ENCODE assay signal across 8 cellular contexts in genomic region chr19:14364098-14364443, GRCh38. TPM values are rescaled to one million over a fixed set of nuclear protein-coding genes. Genes with fewer than 3 reads are reported as not detected.
DNase-seq lines count a peak whose midpoint lies in the region; ATAC-seq, FAIRE-seq and TF ChIP-seq lines count a peak whose summit lies in the region.
"Not testable (repeated sequence)": the region's sequence is repeated elsewhere in the genome, so short reads cannot be mapped to it uniquely, and the experiment has no call there.

No MANE protein-coding gene starts in this region.

- not testable (repeated sequence) for H3K27me3 ChIP-seq in BLaER1; HUES6 (ENCODE audit: control insufficient read depth, insufficient read depth, low read length); endothelial cell of umbilical vein (ENCODE audit: control insufficient read depth in 2 of 2, insufficient read depth in 2 of 2, low read length in 2 of 2); left lung; neural progenitor cell

- H3K9ac ChIP-seq in BLaER1 = peak overlapping the region; percentile 87
- peak overlapping the region; percentile 80 for H3K9ac ChIP-seq in HUES6 (ENCODE audit: low read length)
- not testable (repeated sequence) for H3K9ac ChIP-seq in endothelial cell of umbilical vein (replicated peaks; ENCODE audit: extremely low read depth, insufficient read depth, low read length); neural progenitor cell

- H3K9me1 ChIP-seq in endothelial cell of umbilical vein (replicated peaks; ENCODE audit: control insufficient read depth, extremely low read depth, insufficient read depth, low read length) = not testable (repeated sequence)

- peaks cover 18% of the 10 kb centered on the region for H3F3A ChIP-seq in neural progenitor cell (ENCODE audit: low read depth)

- not testable (repeated sequence) for FAIRE-seq in endothelial cell of umbilical vein (lab: Jason Lieb, UNC)

- CTCF ChIA-PET in WTC11 (lab: Charles Lee) (interaction anchor here (1.0 to 6.0 kb wide), 8 partner anchors 16 to 228 kb away, joined by 3 to 197 read pairs (median 5); partner anchors contain the start of genes ASF1B and PTGER1), endothelial cell of umbilical vein (lab: Charles Lee) (interaction anchor here (1.0 to 2.1 kb wide), 4 partner anchors 11 to 42 kb away, joined by 3 to 11 read pairs (median 6); partner anchors contain the start of gene ADGRE5)

- intact Hi-C loops in endothelial cell of umbilical vein (cut with micrococcal nuclease); left lung (cut with DNase I): not testable (repeated sequence)

- H3K36me3 ChIP-seq in BLaER1; HUES6 (ENCODE audit: control insufficient read depth, insufficient read depth, low read length); endothelial cell of umbilical vein (ENCODE audit: control insufficient read depth in 2 of 2, extremely low read depth in 1 of 2, insufficient read depth in 2 of 2, low read length in 2 of 2); left lung; neural progenitor cell: not testable (repeated sequence)

- H4K20me1 ChIP-seq in BLaER1; endothelial cell of umbilical vein (replicated peaks; ENCODE audit: control insufficient read depth, extremely low read depth, insufficient read depth, low read length); neural progenitor cell (ENCODE audit: low read depth): not testable (repeated sequence)

- not testable (repeated sequence) for BruUV-seq in endothelial cell of umbilical vein (replicated peaks; lab: Mats Ljungman, UMichigan)

- not testable (repeated sequence) for TF ChIP-seq POLR2A in endothelial cell of umbilical vein (IDR thresholded peaks at IDR 0.05; ENCODE audit: low read depth, low read length)

- not testable (repeated sequence) for ATAC-seq in WTC11; activated naive CD8-positive, alpha-beta T cell treated with anti-CD3 and anti-CD28 coated beads, Interleukin-2, amount 10 ng/mL, durations not matched to agents 7 days and 5 days (ENCODE audit: low read depth); left lung; stimulated activated naive CD8-positive, alpha-beta T cell treated with anti-CD3 and anti-CD28 coated beads, Interleukin-15, amount 100 ng/mL, for 72 hours

- peak overlapping the region; percentile 94 for H3K27ac ChIP-seq in BLaER1
- peak overlapping the region; percentile 93; the same call in 1 of the 2 replicates for H3K27ac ChIP-seq in HUES6 (ENCODE audit: low read depth, low read length)
- H3K27ac ChIP-seq in endothelial cell of umbilical vein (ENCODE audit: insufficient read depth, low read depth, low read length); neural progenitor cell: not testable (repeated sequence)
- H3K27ac ChIP-seq in left lung = peak overlapping the region; percentile 84 to 85

- peak overlapping the region; percentile 93 for H2AFZ ChIP-seq in endothelial cell of umbilical vein (ENCODE audit: low read depth, low read length)
- peak overlapping the region; percentile 58 for H2AFZ ChIP-seq in neural progenitor cell (replicated peaks)

- H3K4me3 ChIP-seq in BLaER1 (peak overlapping the region; percentile 69), HUES6 (ENCODE audit: low read depth, low read length) (peak overlapping the region; percentile 61), endothelial cell of umbilical vein (replicated peaks in 1 of 3; ENCODE audit: insufficient read depth in 1 of 3, low read depth in 1 of 3, low read length in 3 of 3) (peak overlapping the region in 1 of 3 experiments; percentile 2), left lung (peak overlapping the region in 1 of 2 donors; percentile 41), neural progenitor cell (peak overlapping the region; percentile 48)

- H3K4me1 Mint-ChIP-seq in WTC11 (peaks cover 19% of the 10 kb centered on the region), neural progenitor cell (peaks cover 25% of the 10 kb centered on the region)
- peaks cover 44% of the 10 kb centered on the region for H3K4me1 Mint-ChIP-seq in activated naive CD8-positive, alpha-beta T cell treated with anti-CD3 and anti-CD28 coated beads, Interleukin-2, amount 10 ng/mL, durations not matched to agents 7 days and 5 days
- peaks cover 64% of the 10 kb centered on the region for H3K4me1 Mint-ChIP-seq in stimulated activated naive CD8-positive, alpha-beta T cell treated with anti-CD3 and anti-CD28 coated beads, Interleukin-15, amount 100 ng/mL, for 72 hours

- H3K4me3 Mint-ChIP-seq in WTC11 (peak overlapping the region; percentile 77), neural progenitor cell (peak overlapping the region; percentile 81)
- H3K4me3 Mint-ChIP-seq in activated naive CD8-positive, alpha-beta T cell treated with anti-CD3 and anti-CD28 coated beads, Interleukin-2, amount 10 ng/mL, durations not matched to agents 7 days and 5 days = peak overlapping the region; percentile 98
- peak overlapping the region; percentile 88 to 91 for H3K4me3 Mint-ChIP-seq in stimulated activated naive CD8-positive, alpha-beta T cell treated with anti-CD3 and anti-CD28 coated beads, Interleukin-15, amount 100 ng/mL, for 72 hours

- H3K27me3 Mint-ChIP-seq in WTC11 (ENCODE audit: low read depth); activated naive CD8-positive, alpha-beta T cell treated with anti-CD3 and anti-CD28 coated beads, Interleukin-2, amount 10 ng/mL, durations not matched to agents 7 days and 5 days; stimulated activated naive CD8-positive, alpha-beta T cell treated with anti-CD3 and anti-CD28 coated beads, Interleukin-15, amount 100 ng/mL, for 72 hours: not testable (repeated sequence)
- peaks cover 17% of the 10 kb centered on the region for H3K27me3 Mint-ChIP-seq in neural progenitor cell (ENCODE audit: insufficient read depth, low read depth)

- peak overlapping the region; percentile 89 for H3K4me2 ChIP-seq in BLaER1
- H3K4me2 ChIP-seq in endothelial cell of umbilical vein (ENCODE audit: insufficient read depth, low read length) = not testable (repeated sequence)
- H3K4me2 ChIP-seq in neural progenitor cell = peak overlapping the region; percentile 84

- POLR2A ChIA-PET in WTC11 (lab: Charles Lee) = interaction anchor here (0.5 to 3.5 kb wide), 5 partner anchors 14 to 1731 kb away, joined by 3 to 28 read pairs (median 3); partner anchors contain the start of gene ADGRE5
- POLR2A ChIA-PET in activated naive CD8-positive, alpha-beta T cell treated with anti-CD3 and anti-CD28 coated beads, Interleukin-2, amount 10 ng/mL, durations not matched to agents 7 days and 5 days (lab: Charles Lee) = interaction anchor here (0.6 to 19.3 kb wide), 9 partner anchors 8 to 576 kb away, joined by 3 to 747 read pairs (median 9); partner anchors contain the start of gene ADGRE5
- POLR2A ChIA-PET in endothelial cell of umbilical vein (lab: Charles Lee) = not testable (repeated sequence)

- not testable (repeated sequence) for H3K9me3 Mint-ChIP-seq in WTC11; activated naive CD8-positive, alpha-beta T cell treated with anti-CD3 and anti-CD28 coated beads, Interleukin-2, amount 10 ng/mL, durations not matched to agents 7 days and 5 days; neural progenitor cell; stimulated activated naive CD8-positive, alpha-beta T cell treated with anti-CD3 and anti-CD28 coated beads, Interleukin-15, amount 100 ng/mL, for 72 hours

- DNase-seq in WTC11 (ENCODE audit: low spot score); activated naive CD8-positive, alpha-beta T cell treated with anti-CD3 and anti-CD28 coated beads, Interleukin-2, amount 10 ng/mL, durations not matched to agents 7 days and 5 days; endothelial cell of umbilical vein (ENCODE audit: low read depth, low spot score); left lung; neural progenitor cell (ENCODE audit: low spot score); stimulated activated naive CD8-positive, alpha-beta T cell treated with anti-CD3 and anti-CD28 coated beads, Interleukin-15, amount 100 ng/mL, for 72 hours: not testable (repeated sequence)

- not testable (repeated sequence) for H3K79me2 ChIP-seq in endothelial cell of umbilical vein (ENCODE audit: control insufficient read depth, insufficient read depth, low read length); neural progenitor cell (ENCODE audit: low read depth)

- H3K27ac Mint-ChIP-seq in WTC11 (peak overlapping the region; percentile 87), neural progenitor cell (peak overlapping the region; percentile 86)
- peak overlapping the region; percentile 94 for H3K27ac Mint-ChIP-seq in activated naive CD8-positive, alpha-beta T cell treated with anti-CD3 and anti-CD28 coated beads, Interleukin-2, amount 10 ng/mL, durations not matched to agents 7 days and 5 days
- H3K27ac Mint-ChIP-seq in stimulated activated naive CD8-positive, alpha-beta T cell treated with anti-CD3 and anti-CD28 coated beads, Interleukin-15, amount 100 ng/mL, for 72 hours = peak overlapping the region; percentile 84 to 96

- H3K9me3 ChIP-seq in BLaER1; HUES6 (ENCODE audit: control insufficient read depth, insufficient read depth, low read depth, low read length); endothelial cell of umbilical vein (replicated peaks; ENCODE audit: control insufficient read depth, insufficient read depth, low read length); left lung; neural progenitor cell (ENCODE audit: low read depth): not testable (repeated sequence)

- dilution Hi-C loops in endothelial cell of umbilical vein (cut with MboI; ENCODE audit: extremely low pct_ligation_motif_present, low sequenced_read_pairs) = not testable (repeated sequence)

- H3K36me3 Mint-ChIP-seq in WTC11; activated naive CD8-positive, alpha-beta T cell treated with anti-CD3 and anti-CD28 coated beads, Interleukin-2, amount 10 ng/mL, durations not matched to agents 7 days and 5 days; neural progenitor cell: not testable (repeated sequence)

- H3K4me1 ChIP-seq in BLaER1 (peaks cover 74% of the 10 kb centered on the region), left lung (peaks cover 12 to 71% of the 10 kb centered on the region in 2 donors)
- H3K4me1 ChIP-seq in HUES6 (ENCODE audit: control insufficient read depth, insufficient read depth, low read length); endothelial cell of umbilical vein (ENCODE audit: control insufficient read depth, extremely low read depth, insufficient read depth, low read length); neural progenitor cell: not testable (repeated sequence)

- not testable (repeated sequence) for TF ChIP-seq CTCF in WTC11 (IDR thresholded peaks at IDR 0.05); endothelial cell of umbilical vein (IDR thresholded peaks at IDR 0.05; ENCODE audit: extremely low read depth in 1 of 2, insufficient read depth in 1 of 2, low read depth in 1 of 2, low read length in 2 of 2); left lung (IDR thresholded peaks at IDR 0.05); neural progenitor cell (IDR thresholded peaks at IDR 0.05)

RNA-seq across cellular contexts. Expression of gene ADGRE5, which starts 17.2 kb away (rescaled TPM):
- 3.2 to 4.0 TPM (median 3.9 TPM) in 3 replicates for total RNA-seq in WTC11 (2021)
- total RNA-seq in activated naive CD8-positive, alpha-beta T cell treated with anti-CD3 and anti-CD28 coated beads, Interleukin-2, amount 10 ng/mL, durations not matched to agents 7 days and 5 days = 100 to 1,000 TPM; 304 to 315 TPM
- total RNA-seq in endothelial cell of umbilical vein = 6.0 and 14.7 TPM in 2 replicates
- 4.7 and 5.3 TPM in 2 replicates for polyA plus RNA-seq in endothelial cell of umbilical vein
- 2.1 and 2.3 TPM in 2 replicates for polyA plus RNA-seq in endothelial cell of umbilical vein (2011; cell fraction: cytosol; rRNA removed)
- polyA plus RNA-seq in endothelial cell of umbilical vein (2011; cell fraction: nucleus; rRNA removed) = 10.3 and 10.4 TPM in 2 replicates
- 10.2 and 13.0 TPM in 2 replicates for polyA plus RNA-seq in endothelial cell of umbilical vein (2012)
- polyA minus RNA-seq in endothelial cell of umbilical vein = 6.1 and 8.2 TPM in 2 replicates
- polyA minus RNA-seq in endothelial cell of umbilical vein (2011; cell fraction: cytosol; rRNA and poly(A)+ RNA removed) = 46.5 TPM
- 5.1 and 8.0 TPM in 2 replicates for polyA minus RNA-seq in endothelial cell of umbilical vein (2011; cell fraction: nucleus; rRNA and poly(A)+ RNA removed)
- total RNA-seq in left lung = 100 to 1,000 TPM; 173 to 237 TPM
- total RNA-seq in neural progenitor cell (ENCODE audit: low replicate concordance) = 1.1 and 1.5 TPM in 2 replicates

RNA-seq across cellular contexts. Expression of gene DDX39A, which starts 55.1 kb away (rescaled TPM):
- total RNA-seq in WTC11 (2021) (103 to 136 TPM (median 105 TPM) in 3 replicates), endothelial cell of umbilical vein (153 and 157 TPM in 2 replicates), left lung (10 to 100 TPM; 42.5 to 90.1 TPM), neural progenitor cell (ENCODE audit: low replicate concordance) (38.6 and 92.0 TPM in 2 replicates)
- 100 to 1,000 TPM; 192 to 202 TPM for total RNA-seq in activated naive CD8-positive, alpha-beta T cell treated with anti-CD3 and anti-CD28 coated beads, Interleukin-2, amount 10 ng/mL, durations not matched to agents 7 days and 5 days
- 158 and 168 TPM in 2 replicates for polyA plus RNA-seq in endothelial cell of umbilical vein
- 122 and 136 TPM in 2 replicates for polyA plus RNA-seq in endothelial cell of umbilical vein (2011; cell fraction: cytosol; rRNA removed)
- 631 and 632 TPM in 2 replicates for polyA plus RNA-seq in endothelial cell of umbilical vein (2011; cell fraction: nucleus; rRNA removed)
- polyA plus RNA-seq in endothelial cell of umbilical vein (2012) = 131 and 157 TPM in 2 replicates
- polyA minus RNA-seq in endothelial cell of umbilical vein = 73.4 and 92.4 TPM in 2 replicates
- polyA minus RNA-seq in endothelial cell of umbilical vein (2011; cell fraction: cytosol; rRNA and poly(A)+ RNA removed) = 88.6 TPM
- polyA minus RNA-seq in endothelial cell of umbilical vein (2011; cell fraction: nucleus; rRNA and poly(A)+ RNA removed) = 81.9 and 101 TPM in 2 replicates

Comparison
In these comparisons a context has a peak if more than half of its experiments do, and no peak if none do; other contexts are left out.
1. RNA of gene ADGRE5, which starts 17.2 kb away (total RNA-seq): 304 to 315 TPM in activated naive CD8-positive, alpha-beta T cell treated with anti-CD3 and anti-CD28 coated beads, Interleukin-2, amount 10 ng/mL, durations not matched to agents 7 days and 5 days and 173 to 237 TPM in left lung; 6.0 to 14.7 TPM in endothelial cell of umbilical vein, 3.2 to 4.0 TPM in WTC11 and 1.1 to 1.5 TPM in neural progenitor cell; every median in the first group is over 10 times any median in the second.
2. Peak in every context shown above with its lines, with median percentiles within 50 percentile points of each other: H3K27ac Mint-ChIP-seq and H3K4me3 Mint-ChIP-seq.